Comparison of ENCODE assay signal across 8 cellular contexts in genomic region chr12:119178544-119179334, GRCh38. TPM values are rescaled to one million over a fixed set of nuclear protein-coding genes. Genes with fewer than 3 reads are reported as not detected.
DNase-seq lines count a peak whose midpoint lies in the region; ATAC-seq and TF ChIP-seq lines count a peak whose summit lies in the region.

Gene HSPB8, plus strand, starts transcription at chr12:119178931. Its CDS starts 382 bp downstream, at chr12:119179313.

- WGBS in transverse colon (ENCODE audit: low coverage in 1 of 2), 2 donors, result 12% methylated on average over 29 of the region's 33 CpGs; no CpG with 5 or more reads in 1 of the 2 donors

- intact Hi-C loops in Calu3 (cut with micrococcal nuclease; ENCODE audit: unreplicated experiment), result no loop called here
- intact Hi-C loops in lower lobe of right lung (cut with DNase I), result no loop called here
- intact Hi-C loops in transverse colon (cut with DNase I; ENCODE audit: low total_unique reads), result no loop called here

- H3K4me1 ChIP-seq in lower lobe of right lung (peaks cover 35% of the 10 kb centered on the region), transverse colon (peaks cover 0 to 6% (median 2%) of the 10 kb centered on the region in 4 donors)

- H3K27me3 ChIP-seq in lower lobe of right lung (ENCODE audit: low read depth) (no peaks in the 10 kb centered on the region), transverse colon (peaks cover 9% of the 10 kb centered on the region)

- BruUV-seq in Calu3 (replicated peaks; lab: Mats Ljungman, UMichigan), result TSS peak; percentile 49

- peaks cover 39% of the 10 kb centered on the region for H3K4me1 Mint-ChIP-seq in Calu3 (ENCODE audit: low read depth, unreplicated experiment)

- H3K27ac ChIP-seq in lower lobe of right lung (peak within 1 kb of the TSS; percentile 86), transverse colon (peak within 1 kb of the TSS; percentile 88 to 95 (median 90))

- in situ Hi-C loops in endometrial microvascular endothelial cells (cut with HindIII; ENCODE audit: inconsistent ontology term, low pct_unique_long_range_greater_than_20kb, low sequenced_read_pairs) (no loop called here), transverse colon (cut with MboI; ENCODE audit: low pct_ligation_motif_present in 1 of 4, low pct_unique_long_range_greater_than_20kb in 1 of 4, low sequenced_read_pairs in 3 of 4) (no loop called here)

- H3K9me3 ChIP-seq in lower lobe of right lung, result no peaks in the 10 kb centered on the region
- no peaks in the 10 kb centered on the region for H3K9me3 ChIP-seq in transverse colon

- H3K27me3 Mint-ChIP-seq in Calu3 (ENCODE audit: unreplicated experiment), result no peaks in the 10 kb centered on the region

- H3K36me3 Mint-ChIP-seq in Calu3 (ENCODE audit: insufficient read depth, unreplicated experiment), result peaks cover 10% of the 10 kb centered on the region

- DNase-seq in Calu3 (peak; percentile 65), NCI-H510A treated with DMSO at 0.1 percent for 48 hours (lab: John Stamatoyannopoulos, UW) (peak; percentile 80), lower lobe of right lung (peak; percentile 93), transverse colon (peak; percentile 73), NCI-H345 treated with DMSO at 0.1 percent for 48 hours (lab: John Stamatoyannopoulos, UW; ENCODE audit: unreplicated experiment) (no peak)
- no peak for DNase-seq in activated T-cell treated with anti-CD3 and anti-CD28 coated beads, Interleukin-2, amount 50 U/mL, for 48 hours

- H3K27ac Mint-ChIP-seq in Calu3 (ENCODE audit: unreplicated experiment), result peak within 1 kb of the TSS; percentile 55

- peak within 1 kb of the TSS; percentile 73 for H3K4me3 ChIP-seq in lower lobe of right lung
- peak within 1 kb of the TSS; percentile 42 to 61 (median 54) for H3K4me3 ChIP-seq in transverse colon

- ATAC-seq in lower lobe of right lung, result peak; percentile 92 to 96
- no peak for ATAC-seq in HG02852 (IDR thresholded peaks at IDR 0.05; ENCODE audit: unreplicated experiment)

- peak; percentile 83 for TF ChIP-seq POLR2A in transverse colon (IDR thresholded peaks at IDR 0.05)

- H3K4me3 Mint-ChIP-seq in Calu3 (ENCODE audit: low read depth, unreplicated experiment), result peak within 1 kb of the TSS; percentile 68

- H3K36me3 ChIP-seq in lower lobe of right lung, result no peaks in the 10 kb centered on the region
- no peaks in the 10 kb centered on the region for H3K36me3 ChIP-seq in transverse colon

- no peak for TF ChIP-seq CTCF in Calu3 (IDR thresholded peaks at IDR 0.05; ENCODE audit: unreplicated experiment)
- TF ChIP-seq CTCF in lower lobe of right lung (IDR thresholded peaks at IDR 0.05), result no peak
- TF ChIP-seq CTCF in transverse colon (IDR thresholded peaks at IDR 0.05), result peak in 1 of 5 experiments; percentile 7

- H3K9me3 Mint-ChIP-seq in Calu3 (ENCODE audit: low read depth, unreplicated experiment), result no peaks in the 10 kb centered on the region

- CTCF ChIA-PET in Calu3 (lab: Charles Lee), result interaction anchor here (1.3 to 1.5 kb wide), 2 partner anchors 10 to 234 kb away, joined by 3 to 4 read pairs; no protein-coding TSS in a partner anchor

- no peak for TF ChIP-seq EP300 in transverse colon (IDR thresholded peaks at IDR 0.05; ENCODE audit: low read depth)

RNA-seq across cellular contexts. Expression of gene HSPB8, which starts in this region (rescaled TPM):
- total RNA-seq in Calu3 (2022) (2.0 and 2.6 TPM in 2 replicates), endometrial microvascular endothelial cells (ENCODE audit: inconsistent ontology term) (14.3 TPM), lower lobe of right lung (47.9 TPM), transverse colon (10 to 100 TPM; 42.7 to 59.8 (median 51.9) TPM)

Comparison
In these comparisons a context has a peak if more than half of its experiments do, and no peak if none do; other contexts are left out.
1. DNase-seq: peak in Calu3 (single experiment), NCI-H510A treated with DMSO at 0.1 percent for 48 hours (single experiment), lower lobe of right lung (single experiment) and transverse colon (single experiment); none in activated T-cell treated with anti-CD3 and anti-CD28 coated beads, Interleukin-2, amount 50 U/mL, for 48 hours (0 of 2) and NCI-H345 treated with DMSO at 0.1 percent for 48 hours (single experiment).